In the genomic region with DNA sequence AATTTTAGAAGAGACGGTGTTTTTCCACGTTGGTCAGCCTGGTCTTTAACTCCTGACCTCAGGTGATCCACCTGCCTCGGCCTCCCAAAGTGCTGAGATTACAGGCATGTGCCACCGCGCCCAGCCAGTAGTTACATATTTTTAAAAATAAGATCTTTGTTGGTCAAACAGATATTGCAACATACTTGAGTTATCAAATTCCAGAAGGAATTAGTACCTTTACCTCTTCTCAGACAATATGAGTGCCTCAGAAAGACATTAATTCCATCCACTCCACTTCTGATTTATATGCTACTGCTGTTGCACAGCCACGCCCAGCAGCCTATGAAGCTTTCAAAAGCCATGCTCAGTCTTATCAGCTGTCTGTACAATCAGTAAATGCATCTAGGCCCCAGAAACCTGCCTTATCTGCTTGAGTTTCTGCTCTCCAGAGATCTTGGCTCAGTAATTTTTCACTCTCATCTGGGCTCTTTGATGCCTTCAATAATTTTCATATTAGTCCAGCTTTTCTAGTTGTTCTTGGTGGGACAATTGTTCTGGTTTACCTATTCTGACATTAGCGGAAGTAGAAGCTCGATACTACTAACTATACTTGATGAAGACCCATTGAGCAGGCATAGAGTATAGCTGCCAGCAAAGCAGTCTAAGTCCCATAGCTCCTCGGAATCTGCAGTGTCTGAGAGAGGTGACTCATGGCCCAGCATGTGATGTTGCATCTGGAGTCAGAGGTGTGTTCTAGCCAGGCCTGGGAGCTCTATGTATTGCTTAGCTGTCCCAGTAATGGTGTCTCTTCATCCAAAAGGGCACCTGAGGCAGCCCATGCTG, we compare ENCODE assay signal across 11 cellular contexts. TPM values are rescaled to one million over a fixed set of nuclear protein-coding genes. Genes with fewer than 3 reads are reported as not detected.
A peak's percentile ranks its signal among the peaks of the same experiment; 100 is the strongest.
DNase-seq lines count a peak whose midpoint lies in the region; ATAC-seq, FAIRE-seq and TF ChIP-seq lines count a peak whose summit lies in the region.
"Had no signal": no experiment of that assay in that cellular context is flagged by ENCODE, and none has a peak within 500 bp of the region (broad histone marks: within the 10 kb centered on the region; RNA-seq: fewer than 3 reads in every experiment).

No MANE protein-coding gene starts in this region.

- no peaks in the 10 kb centered on the region for H3K9me3 Mint-ChIP-seq in activated T-cell treated with anti-CD3 and anti-CD28 coated beads, Interleukin-2, amount 50 U/mL, for 72 hours

- ATAC-seq in activated T-cell treated with anti-CD3 and anti-CD28 coated beads, Interleukin-2, amount 50 U/mL, for 72 hours (replicated peaks in 1 of 2): peak; percentile 23 to 26
- no peak for ATAC-seq in HG02885 (IDR thresholded peaks at IDR 0.05; ENCODE audit: poor library complexity, unreplicated experiment)
- ATAC-seq in GM21423 (IDR thresholded peaks at IDR 0.05; ENCODE audit: unreplicated experiment): no peak

- peaks cover 0 to 2% of the 10 kb centered on the region in 2 donors for H3K36me3 Mint-ChIP-seq in activated T-cell treated with anti-CD3 and anti-CD28 coated beads, Interleukin-2, amount 50 U/mL, for 72 hours (ENCODE audit: insufficient read depth in 2 of 2)

- peaks cover 52% of the 10 kb centered on the region for H3K4me1 Mint-ChIP-seq in activated T-cell treated with anti-CD3 and anti-CD28 coated beads, Interleukin-2, amount 50 U/mL, for 72 hours (ENCODE audit: low read depth)

- no peaks in the 10 kb centered on the region for H3K27me3 Mint-ChIP-seq in activated T-cell treated with anti-CD3 and anti-CD28 coated beads, Interleukin-2, amount 50 U/mL, for 72 hours (ENCODE audit: low read depth)

- TF ChIP-seq POLR2A in H54 (IDR thresholded peaks at IDR 0.05; ENCODE audit: low read depth, low read length): no peak

- DNase-seq in AG08396 (ENCODE audit: low spot score) (peak; percentile 32), H54 (ENCODE audit: insufficient read length, low spot score) (peak; percentile 51), kidney tubule cell (ENCODE audit: low spot score) (peak; percentile 67), DMS79 treated with DMSO at 0.1 percent for 48 hours (lab: John Stamatoyannopoulos, UW) (no peak), middle frontal gyrus (ENCODE audit: extremely low spot score, low spot score) (no peak)
- peak in 1 of 2 donors; percentile 31 for DNase-seq in activated T-cell treated with anti-CD3 and anti-CD28 coated beads, Interleukin-2, amount 50 U/mL, for 72 hours
- DNase-seq: foreskin melanocyte, GF-D8, NCI-H187 treated with DMSO at 0.1 percent for 48 hours had no signal

- peak overlapping the region; percentile 32 for H3K27ac Mint-ChIP-seq in activated T-cell treated with anti-CD3 and anti-CD28 coated beads, Interleukin-2, amount 50 U/mL, for 72 hours

- FAIRE-seq in H54 (lab: Jason Lieb, UNC): peak; percentile 97

- H3K4me3 Mint-ChIP-seq in activated T-cell treated with anti-CD3 and anti-CD28 coated beads, Interleukin-2, amount 50 U/mL, for 72 hours: peak overlapping the region; percentile 2 to 20

RNA-seq across cellular contexts. Expression of a gene that starts 47.7 kb away (rescaled TPM):
- total RNA-seq in activated T-cell treated with anti-CD3 and anti-CD28 coated beads, Interleukin-2, amount 50 U/mL, for 72 hours: 10 to 100 TPM; 85.0 to 94.5 TPM

Comparison
In these comparisons a context has a peak if more than half of its experiments do, and no peak if none do; other contexts are left out.
1. DNase-seq: peak in AG08396 (single experiment), H54 (single experiment) and kidney tubule cell (single experiment); none in DMS79 treated with DMSO at 0.1 percent for 48 hours (single experiment) and middle frontal gyrus (single experiment).
2. ATAC-seq: peak in activated T-cell treated with anti-CD3 and anti-CD28 coated beads, Interleukin-2, amount 50 U/mL, for 72 hours (2 of 2); none in HG02885 (single experiment) and GM21423 (single experiment).